ENCODE assay signal across 21 cellular contexts in genomic region chr5:115116001-115116400, GRCh38. TPM values are rescaled to one million over a fixed set of nuclear protein-coding genes. Genes with fewer than 3 reads are reported as not detected.
"Had no signal": no experiment of that assay in that cellular context is flagged by ENCODE, and none has a peak within 500 bp of the region (broad histone marks: within the 10 kb centered on the region; RNA-seq: fewer than 3 reads in every experiment).

No MANE protein-coding gene starts in this region.

- H3K9me3 ChIP-seq: neutrophil, psoas muscle, right lobe of liver, testis, upper lobe of right lung, vagina had no signal

- H3K4me3 ChIP-seq: heart right ventricle, psoas muscle, right lobe of liver, spleen, testis, tibial nerve, upper lobe of right lung, vagina had no signal

- DNase-seq: effector memory CD4-positive, alpha-beta T cell; heart right ventricle; hypothalamus; kidney glomerular epithelial cell; mammary epithelial cell; naive thymus-derived CD8-positive, alpha-beta T cell; psoas muscle; retina; right lobe of liver; spleen; stimulated activated CD4-positive, alpha-beta T cell treated with anti-CD3 and anti-CD28 coated beads, Interleukin-15, amount 100 ng/mL, for 24 hours; stimulated activated CD4-positive, alpha-beta T cell treated with anti-CD3 and anti-CD28 coated beads, Interleukin-1b, Interleukin-23, amount 100 ng/mL, for 48 hours; stimulated activated CD4-positive, alpha-beta T cell treated with anti-CD3 and anti-CD28 coated beads, Interleukin-4, amount 100 ng/mL, for 24 hours; stimulated activated naive CD8-positive, alpha-beta T cell treated with anti-CD3 and anti-CD28 coated beads, Interleukin-15, amount 100 ng/mL, for 72 hours; testis; upper lobe of right lung had no signal

- H3K27me3 ChIP-seq: right lobe of liver, testis, tibial nerve, upper lobe of right lung, vagina had no signal

- H3K4me1 ChIP-seq: heart right ventricle, psoas muscle, right lobe of liver, spleen, testis, tibial nerve, upper lobe of right lung, vagina had no signal

- H3K36me3 ChIP-seq: heart right ventricle, neutrophil, right lobe of liver, spleen, tibial nerve, upper lobe of right lung, vagina had no signal

- ATAC-seq: esophagus mucosa; heart right ventricle; naive thymus-derived CD8-positive, alpha-beta T cell; psoas muscle; right lobe of liver; stimulated activated memory B cell treated with anti-CD40 and anti-IgM and Interleukin-4, amounts not matched to agents 10 μg/mL and 1 μg/mL and 100 μg/mL, for 72 hours; stimulated activated naive CD8-positive, alpha-beta T cell treated with anti-CD3 and anti-CD28 coated beads, Interleukin-15, amount 100 ng/mL, for 72 hours; upper lobe of right lung had no signal

- H3K27ac ChIP-seq: heart right ventricle, neutrophil, psoas muscle, right lobe of liver, spleen, testis, tibial nerve, upper lobe of right lung, vagina had no signal

RNA-seq across cellular contexts. Expression of gene TRIM36, which starts 53.7 kb away (rescaled TPM):
- polyA plus RNA-seq: naive thymus-derived CD8-positive, alpha-beta T cell had no signal
